Comparison of ENCODE assay signal across 9 cellular contexts in the genomic region with DNA sequence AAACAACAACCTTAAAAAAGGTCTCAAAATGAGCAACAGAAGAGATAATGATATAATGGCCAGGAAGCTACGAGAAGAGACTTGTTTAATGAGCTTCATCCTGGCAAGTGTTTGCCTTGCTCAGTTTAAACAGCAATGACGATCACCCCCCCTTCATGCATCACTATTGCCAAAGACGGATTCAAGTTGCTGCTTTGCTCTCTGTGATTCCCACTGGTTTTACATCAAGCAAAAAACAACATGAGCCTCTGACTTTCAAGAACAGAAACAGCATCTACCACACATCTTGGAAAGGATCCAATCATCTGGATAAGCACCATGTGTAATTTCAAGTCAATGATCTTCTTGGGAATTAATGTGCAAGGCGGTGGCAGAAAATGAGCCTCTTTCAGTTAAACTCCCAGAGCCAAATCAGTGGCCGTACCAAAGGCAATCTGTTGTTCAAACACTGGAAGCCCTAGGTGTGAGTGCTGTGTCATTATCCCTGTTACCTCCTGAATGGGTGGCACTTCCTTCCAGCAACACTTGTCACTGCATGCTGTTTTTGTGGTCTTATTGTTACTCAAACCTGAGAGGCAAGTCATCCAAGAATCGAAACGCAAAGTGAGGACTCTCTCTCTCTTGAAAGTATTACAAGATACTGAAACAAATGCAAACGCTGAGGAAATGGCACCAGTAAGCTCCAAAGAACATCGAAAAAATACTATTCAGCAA.
DNase-seq lines count a peak whose midpoint lies in the region; ATAC-seq and TF ChIP-seq lines count a peak whose summit lies in the region.
"Had no signal": no experiment of that assay in that cellular context is flagged by ENCODE, and none has a peak within 500 bp of the region (broad histone marks: within the 10 kb centered on the region; RNA-seq: fewer than 3 reads in every experiment).

No MANE protein-coding gene starts in this region.

- H4K20me1 ChIP-seq in IMR-90 (ENCODE audit: insufficient read depth, low read length) = 0 out of 2 replicates have a peak, but pooled peaks cover 9% of the 10 kb centered on the region

- H2AK5ac ChIP-seq in IMR-90 (ENCODE audit: low read depth, low read length) = no peak overlapping the region

- H2BK15ac ChIP-seq in IMR-90 (ENCODE audit: low read depth, low read length) = 0 out of 3 replicates have a peak overlapping the region, but pooled peaks have one; percentile 23

- no peak overlapping the region for H2AFZ ChIP-seq in IMR-90 (replicated peaks; ENCODE audit: low read length, poor library complexity)

- no TSS peak for BruUV-seq in IMR-90 (replicated peaks; lab: Mats Ljungman, UMichigan)

- CTCF ChIA-PET in IMR-90 (lab: Yijun Ruan, JAX) = no interaction called here
- CTCF ChIA-PET in activated CD4-positive, alpha-beta memory T cell treated with anti-CD3 and anti-CD28 coated beads, Interleukin-2, amount 10 ng/mL, durations not matched to agents 7 days and 5 days (lab: Charles Lee) = interaction anchor here (0.6 to 1.3 kb wide), 2 partner anchors 71 to 229 kb away, joined by 3 to 4 read pairs; no protein-coding TSS in a partner anchor

- DNase-seq in activated T-cell treated with anti-CD3 and anti-CD28 coated beads for 48 hours (ENCODE audit: low read depth) (peak; percentile 8), activated T-cell treated with anti-CD3 and anti-CD28 coated beads for 4 hours (no peak), IMR-90 (peak; percentile 72), dedifferentiated amniotic fluid mesenchymal stem cell (ENCODE audit: extremely low spot score) (no peak), NAMALWA (ENCODE audit: low spot score) (no peak), middle frontal gyrus (ENCODE audit: extremely low spot score, low spot score) (no peak)
- DNase-seq in activated CD4-positive, alpha-beta memory T cell treated with anti-CD3 and anti-CD28 coated beads, Interleukin-2, amount 10 ng/mL, durations not matched to agents 7 days and 5 days = peak; percentile 56
- DNase-seq in natural killer cell treated with Interleukin-12 subunit alpha and Interleukin-12 subunit beta and Interleukin-15 and Interleukin-18, amount 100 ng/mL, for 72 hours (ENCODE audit: low spot score) = peak; percentile 71

- peak overlapping the region; percentile 9; the same call in 1 of the 2 replicates for H3K18ac ChIP-seq in IMR-90 (ENCODE audit: low read depth, low read length)

- H3K4me1 ChIP-seq in IMR-90 (ENCODE audit: control insufficient read depth, insufficient read depth, low read length) = peaks cover 12% of the 10 kb centered on the region

- H3K4ac ChIP-seq in IMR-90 (ENCODE audit: low read depth, low read length) = peak overlapping the region; percentile 61; the same call in 1 of the 2 replicates

- POLR2A ChIA-PET in IMR-90 (lab: Charles Lee; ENCODE audit: unreplicated experiment) = no interaction called here
- POLR2A ChIA-PET in activated CD4-positive, alpha-beta memory T cell treated with anti-CD3 and anti-CD28 coated beads, Interleukin-2, amount 10 ng/mL, durations not matched to agents 7 days and 5 days (lab: Charles Lee) = interaction anchor here (0.8 to 2.0 kb wide), 5 partner anchors 10 to 397 kb away, joined by 3 to 6 read pairs (median 3); a partner anchor contains a TSS

- peaks cover 1% of the 10 kb centered on the region; the same call in 1 of the 2 replicates for H3K36me3 ChIP-seq in IMR-90 (ENCODE audit: control insufficient read depth, insufficient read depth, low read length)

- H3K27me3 ChIP-seq in IMR-90 (ENCODE audit: control insufficient read depth, insufficient read depth, low read length) = no peaks in the 10 kb centered on the region

- peaks cover 22 to 61% of the 10 kb centered on the region in 2 experiments for H3K79me1 ChIP-seq in IMR-90 (ENCODE audit: low read depth in 1 of 2, low read length in 2 of 2)

- no peak overlapping the region for H2AK9ac ChIP-seq in IMR-90 (replicated peaks; ENCODE audit: low read depth, low read length, poor library complexity)

- dilution Hi-C loops in IMR-90 (cut with HindIII; ENCODE audit: low sequenced_read_pairs, unreplicated experiment) = no loop called here

- peak overlapping the region; percentile 41; the same call in 1 of the 2 replicates for H2BK120ac ChIP-seq in IMR-90 (ENCODE audit: low read depth, low read length)

- peaks cover under 1% of the 10 kb centered on the region for H3K9me3 ChIP-seq in IMR-90 (ENCODE audit: control insufficient read depth, insufficient read depth, low read length)

- H4K5ac ChIP-seq in IMR-90 (ENCODE audit: low read depth, low read length) = no peak overlapping the region; the same call in 1 of the 2 replicates

- H3K36me3 Mint-ChIP-seq in activated CD4-positive, alpha-beta memory T cell treated with anti-CD3 and anti-CD28 coated beads, Interleukin-2, amount 10 ng/mL, durations not matched to agents 7 days and 5 days (ENCODE audit: low read depth) = peaks cover 20% of the 10 kb centered on the region
- H3K36me3 Mint-ChIP-seq in natural killer cell treated with Interleukin-12 subunit alpha and Interleukin-12 subunit beta and Interleukin-15 and Interleukin-18, amount 100 ng/mL, for 72 hours = no peaks in the 10 kb centered on the region

- TF ChIP-seq RAD21 in IMR-90 (IDR thresholded peaks at IDR 0.05; ENCODE audit: low read length) = no peak

- 0 out of 2 replicates have a peak overlapping the region, but pooled peaks have one; percentile 4 for H4K91ac ChIP-seq in IMR-90 (ENCODE audit: insufficient read depth, low read depth, low read length)

- H3K56ac ChIP-seq in IMR-90 (ENCODE audit: extremely low read depth, insufficient read depth, low read length) = no peak overlapping the region

- no peak for TF ChIP-seq CTCF in IMR-90 (conservative IDR thresholded peaks at IDR 0.05; ENCODE audit: low read depth, low read length)

- peak overlapping the region; percentile 19; the same call in 1 of the 2 replicates for H3K23ac ChIP-seq in IMR-90 (ENCODE audit: low read depth, low read length)

- peaks cover 22% of the 10 kb centered on the region for H3K9me1 ChIP-seq in IMR-90 (ENCODE audit: insufficient read depth, low read length)

- peaks cover 7% of the 10 kb centered on the region for H3K27me3 Mint-ChIP-seq in activated CD4-positive, alpha-beta memory T cell treated with anti-CD3 and anti-CD28 coated beads, Interleukin-2, amount 10 ng/mL, durations not matched to agents 7 days and 5 days
- H3K27me3 Mint-ChIP-seq in natural killer cell treated with Interleukin-12 subunit alpha and Interleukin-12 subunit beta and Interleukin-15 and Interleukin-18, amount 100 ng/mL, for 72 hours = no peaks in the 10 kb centered on the region
- H3K27me3 Mint-ChIP-seq: CD4-positive, CD25-positive, alpha-beta regulatory T cell had no signal

- no peak overlapping the region for H3K4me3 ChIP-seq in IMR-90 (ENCODE audit: insufficient read depth, low read depth, low read length)

- WGBS in IMR-90 (ENCODE audit: extremely low coverage in 2 of 2, insufficient read length in 1 of 2), 2 experiments = 72% methylated on average over 4 of the region's 9 CpGs; no CpG with 5 or more reads in 1 of the 2 experiments

- peak overlapping the region; percentile 8 for H3K4me3 Mint-ChIP-seq in activated CD4-positive, alpha-beta memory T cell treated with anti-CD3 and anti-CD28 coated beads, Interleukin-2, amount 10 ng/mL, durations not matched to agents 7 days and 5 days
- peak overlapping the region; percentile 83 for H3K4me3 Mint-ChIP-seq in natural killer cell treated with Interleukin-12 subunit alpha and Interleukin-12 subunit beta and Interleukin-15 and Interleukin-18, amount 100 ng/mL, for 72 hours
- H3K4me3 Mint-ChIP-seq: CD4-positive, CD25-positive, alpha-beta regulatory T cell had no signal

- no peak overlapping the region for H3K27ac ChIP-seq in IMR-90 (ENCODE audit: insufficient read depth, low read length)

- no peak overlapping the region for H4K8ac ChIP-seq in IMR-90 (ENCODE audit: low read depth in 2 of 2, low read length in 2 of 2)

- H3K4me1 Mint-ChIP-seq in activated CD4-positive, alpha-beta memory T cell treated with anti-CD3 and anti-CD28 coated beads, Interleukin-2, amount 10 ng/mL, durations not matched to agents 7 days and 5 days = peaks cover 58% of the 10 kb centered on the region
- H3K4me1 Mint-ChIP-seq in natural killer cell treated with Interleukin-12 subunit alpha and Interleukin-12 subunit beta and Interleukin-15 and Interleukin-18, amount 100 ng/mL, for 72 hours (ENCODE audit: low read depth in 2 of 2) = peaks cover 48 to 49% of the 10 kb centered on the region in 2 donors

- ATAC-seq in IMR-90 (ENCODE audit: low read depth) = no peak
- peak; percentile 95 to 97 for ATAC-seq in natural killer cell treated with Interleukin-12 subunit alpha and Interleukin-12 subunit beta and Interleukin-15 and Interleukin-18, amount 100 ng/mL, for 72 hours

- H3K9me3 Mint-ChIP-seq in activated CD4-positive, alpha-beta memory T cell treated with anti-CD3 and anti-CD28 coated beads, Interleukin-2, amount 10 ng/mL, durations not matched to agents 7 days and 5 days = no peaks in the 10 kb centered on the region
- H3K9me3 Mint-ChIP-seq in natural killer cell treated with Interleukin-12 subunit alpha and Interleukin-12 subunit beta and Interleukin-15 and Interleukin-18, amount 100 ng/mL, for 72 hours = peaks cover 4% of the 10 kb centered on the region
- H3K9me3 Mint-ChIP-seq: CD4-positive, CD25-positive, alpha-beta regulatory T cell had no signal

- no peak for TF ChIP-seq POLR2A in IMR-90 (IDR thresholded peaks at IDR 0.05; ENCODE audit: low read depth, low read length)

- in situ Hi-C loops in IMR-90 (cut with MboI; ENCODE audit: low sequenced_read_pairs) = no loop called here

- H3K4me2 ChIP-seq in IMR-90 (ENCODE audit: low read depth, low read length) = no peak overlapping the region

- H2BK5ac ChIP-seq in IMR-90 (ENCODE audit: low read depth, low read length, poor library complexity, severe bottlenecking) = no peak overlapping the region

- peak overlapping the region; percentile 65 for H3K27ac Mint-ChIP-seq in activated CD4-positive, alpha-beta memory T cell treated with anti-CD3 and anti-CD28 coated beads, Interleukin-2, amount 10 ng/mL, durations not matched to agents 7 days and 5 days
- peak overlapping the region; percentile 59 to 71 for H3K27ac Mint-ChIP-seq in natural killer cell treated with Interleukin-12 subunit alpha and Interleukin-12 subunit beta and Interleukin-15 and Interleukin-18, amount 100 ng/mL, for 72 hours

- intact Hi-C loops in IMR-90 (cut with micrococcal nuclease) = no loop called here

- H2BK20ac ChIP-seq in IMR-90 (ENCODE audit: low read depth, low read length) = peak overlapping the region; percentile 31; the same call in 1 of the 2 replicates

- no peak overlapping the region for H3K9ac ChIP-seq in IMR-90 (ENCODE audit: low read depth, low read length)

- H3K14ac ChIP-seq in IMR-90 (replicated peaks; ENCODE audit: low read depth, low read length) = no peak overlapping the region

TF ChIP-seq in IMR-90, 13 proteins besides CTCF, POLR2A, EP300 and RAD21 (continues in another document):
- TF ChIP-seq, protein P1, sequence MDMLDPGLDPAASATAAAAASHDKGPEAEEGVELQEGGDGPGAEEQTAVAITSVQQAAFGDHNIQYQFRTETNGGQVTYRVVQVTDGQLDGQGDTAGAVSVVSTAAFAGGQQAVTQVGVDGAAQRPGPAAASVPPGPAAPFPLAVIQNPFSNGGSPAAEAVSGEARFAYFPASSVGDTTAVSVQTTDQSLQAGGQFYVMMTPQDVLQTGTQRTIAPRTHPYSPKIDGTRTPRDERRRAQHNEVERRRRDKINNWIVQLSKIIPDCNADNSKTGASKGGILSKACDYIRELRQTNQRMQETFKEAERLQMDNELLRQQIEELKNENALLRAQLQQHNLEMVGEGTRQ (IDR thresholded peaks at IDR 0.05; ENCODE audit: low read depth, low read length) = no peak

Comparison
In these comparisons a context has a peak if more than half of its experiments do, and no peak if none do; other contexts are left out.
1. DNase-seq: peak in activated T-cell treated with anti-CD3 and anti-CD28 coated beads for 48 hours (single experiment), IMR-90 (single experiment), activated CD4-positive, alpha-beta memory T cell treated with anti-CD3 and anti-CD28 coated beads, Interleukin-2, amount 10 ng/mL, durations not matched to agents 7 days and 5 days (single experiment) and natural killer cell treated with Interleukin-12 subunit alpha and Interleukin-12 subunit beta and Interleukin-15 and Interleukin-18, amount 100 ng/mL, for 72 hours (single experiment); none in activated T-cell treated with anti-CD3 and anti-CD28 coated beads for 4 hours (single experiment), dedifferentiated amniotic fluid mesenchymal stem cell (single experiment), NAMALWA (single experiment) and middle frontal gyrus (single experiment).